Comparison of ENCODE assay signal across 10 cellular contexts in genomic region chr7:111113263-111114017, GRCh38. TPM values are rescaled to one million over a fixed set of nuclear protein-coding genes. Genes with fewer than 3 reads are reported as not detected.
DNase-seq lines count a peak whose midpoint lies in the region; ATAC-seq and TF ChIP-seq lines count a peak whose summit lies in the region.
"Had no signal": no experiment of that assay in that cellular context is flagged by ENCODE, and none has a peak within 500 bp of the region (broad histone marks: within the 10 kb centered on the region; RNA-seq: fewer than 3 reads in every experiment).

No MANE protein-coding gene starts in this region.

- no peaks in the 10 kb centered on the region for H4K20me1 ChIP-seq in osteoblast (ENCODE audit: insufficient read depth, low read length)

- H3K27me3 ChIP-seq in osteoblast (ENCODE audit: insufficient read depth, low read length) = no peaks in the 10 kb centered on the region
- H3K27me3 ChIP-seq: neutrophil had no signal

- H3K4me1 ChIP-seq in osteoblast (ENCODE audit: insufficient read depth, low read length) = peaks cover 10% of the 10 kb centered on the region

- no peaks in the 10 kb centered on the region for H3K27me3 Mint-ChIP-seq in T-helper 2 cell treated with Interferon-gamma antibody and Interleukin-4, amounts not matched to agents 5 μg/mL and 100 μg/mL, for 36 hours (ENCODE audit: low read depth)

- no peak overlapping the region for H3K27ac Mint-ChIP-seq in T-helper 2 cell treated with Interferon-gamma antibody and Interleukin-4, amounts not matched to agents 5 μg/mL and 100 μg/mL, for 36 hours

- peaks cover 14% of the 10 kb centered on the region for H3K4me1 Mint-ChIP-seq in T-helper 2 cell treated with Interferon-gamma antibody and Interleukin-4, amounts not matched to agents 5 μg/mL and 100 μg/mL, for 36 hours (ENCODE audit: low read depth)

- in situ Hi-C loops in astrocyte of the cerebellum (cut with HindIII; ENCODE audit: low sequenced_read_pairs) = no loop called here

- no peak overlapping the region for H2AFZ ChIP-seq in osteoblast (ENCODE audit: low read length)

- no peaks in the 10 kb centered on the region for H3K79me2 ChIP-seq in osteoblast (ENCODE audit: insufficient read depth, low read length)

- peak overlapping the region; percentile 15 for H3K27ac ChIP-seq in osteoblast (ENCODE audit: low read depth, low read length)
- H3K27ac ChIP-seq: neutrophil had no signal

- H3K36me3 ChIP-seq in osteoblast (ENCODE audit: insufficient read depth, low read length) = no peaks in the 10 kb centered on the region
- H3K36me3 ChIP-seq: neutrophil had no signal

- ATAC-seq in GM18858 (IDR thresholded peaks at IDR 0.05; ENCODE audit: unreplicated experiment) (peak; percentile 57), HG02885 (IDR thresholded peaks at IDR 0.05; ENCODE audit: poor library complexity, unreplicated experiment) (peak; percentile 67), HG03469 (IDR thresholded peaks at IDR 0.05; ENCODE audit: unreplicated experiment) (no peak), HG03521 (IDR thresholded peaks at IDR 0.05; ENCODE audit: unreplicated experiment) (no peak)

- TF ChIP-seq CTCF in astrocyte of the cerebellum (IDR thresholded peaks at IDR 0.05; ENCODE audit: low read depth, low read length, missing control alignments) (no peak), osteoblast (IDR thresholded peaks at IDR 0.05; ENCODE audit: extremely low read depth, low read depth, low read length) (no peak)

- H3K9me3 ChIP-seq in osteoblast (ENCODE audit: low read depth, low read length) = no peaks in the 10 kb centered on the region
- H3K9me3 ChIP-seq: neutrophil had no signal

- peak overlapping the region; percentile 38 for H3K4me2 ChIP-seq in osteoblast (ENCODE audit: insufficient read depth, low read length)

- H3K36me3 Mint-ChIP-seq in T-helper 2 cell treated with Interferon-gamma antibody and Interleukin-4, amounts not matched to agents 5 μg/mL and 100 μg/mL, for 36 hours (ENCODE audit: low read depth) = peaks cover 64% of the 10 kb centered on the region

- no peaks in the 10 kb centered on the region for H3K9me3 Mint-ChIP-seq in T-helper 2 cell treated with Interferon-gamma antibody and Interleukin-4, amounts not matched to agents 5 μg/mL and 100 μg/mL, for 36 hours

- no peak overlapping the region for H3K4me3 Mint-ChIP-seq in T-helper 2 cell treated with Interferon-gamma antibody and Interleukin-4, amounts not matched to agents 5 μg/mL and 100 μg/mL, for 36 hours

- peak; percentile 26 for DNase-seq in astrocyte of the cerebellum (ENCODE audit: low read depth)
- peak; percentile 70 for DNase-seq in osteoblast (ENCODE audit: insufficient read length, low spot score, missing footprints)
- DNase-seq in NCI-H1694 (lab: John Stamatoyannopoulos, UW) = no peak
- DNase-seq in T-helper 2 cell treated with Interferon-gamma antibody and Interleukin-4, amounts not matched to agents 5 μg/mL and 100 μg/mL, for 36 hours (ENCODE audit: low spot score) = no peak
- DNase-seq: NCI-H748 treated with DMSO at 0.1 percent for 48 hours had no signal

- no peak overlapping the region for H3K4me3 ChIP-seq in astrocyte of the cerebellum (ENCODE audit: low read depth, low read length)
- no peak overlapping the region for H3K4me3 ChIP-seq in osteoblast (ENCODE audit: insufficient read depth, low read length)

RNA-seq across cellular contexts. Expression of gene LRRN3, which starts 22.5 kb away (rescaled TPM):
- 2.2 and 2.4 TPM in 2 replicates for total RNA-seq in osteoblast

Comparison
In these comparisons a context has a peak if more than half of its experiments do, and no peak if none do; other contexts are left out.
1. ATAC-seq: peak in GM18858 (single experiment) and HG02885 (single experiment); none in HG03469 (single experiment) and HG03521 (single experiment).
2. DNase-seq: peak in astrocyte of the cerebellum (single experiment) and osteoblast (single experiment); none in NCI-H1694 (single experiment) and T-helper 2 cell treated with Interferon-gamma antibody and Interleukin-4, amounts not matched to agents 5 μg/mL and 100 μg/mL, for 36 hours (single experiment).